6 cellular contexts compared by ENCODE assay signal in genomic region chr14:34070917-34071407, GRCh38.
"Had no signal": no experiment of that assay in that cellular context is flagged by ENCODE, and none has a peak within 500 bp of the region (broad histone marks: within the 10 kb centered on the region; RNA-seq: fewer than 3 reads in every experiment).

No MANE protein-coding gene starts in this region.

- H3K27ac ChIP-seq: HL-60 had no signal

- ATAC-seq: K562 had no signal

- FAIRE-seq: HTR-8/SVneo, K562 had no signal

- H3K4me3 ChIP-seq: K562 had no signal

- DNase-seq: IMR-90, KBM-7, KG1 had no signal
